ENCODE assay signal across 8 cellular contexts in genomic region chr16:21540770-21541433, GRCh38.
DNase-seq lines count a peak whose midpoint lies in the region; ATAC-seq lines count a peak whose summit lies in the region.
"Not testable (repeated sequence)": the region's sequence is repeated elsewhere in the genome, so short reads cannot be mapped to it uniquely, and the experiment has no call there.

No MANE protein-coding gene starts in this region.

- H3K4me3 Mint-ChIP-seq in effector memory CD8-positive, alpha-beta T cell = peak overlapping the region; percentile 36 to 77
- H3K4me3 Mint-ChIP-seq in stimulated activated naive CD8-positive, alpha-beta T cell treated with anti-CD3 and anti-CD28 coated beads, Interleukin-15, amount 100 ng/mL, for 72 hours = peak overlapping the region; percentile 69 to 77

- peaks cover 24% of the 10 kb centered on the region for H3K36me3 Mint-ChIP-seq in effector memory CD8-positive, alpha-beta T cell (ENCODE audit: insufficient read depth)

- peak; percentile 79 for DNase-seq in NK-92 treated with Interleukin-12 subunit alpha and Interleukin-12 subunit beta, amount 100 ng/mL, for 24 hours (lab: John Stamatoyannopoulos, UW)
- DNase-seq in activated T-cell treated with anti-CD3 and anti-CD28 coated beads for 24 hours (ENCODE audit: low read depth) = peak; percentile 67
- peak; percentile 61 to 65 (median 65) for DNase-seq in effector memory CD8-positive, alpha-beta T cell
- DNase-seq in stimulated activated CD4-positive, alpha-beta T cell treated with anti-CD3 and anti-CD28 coated beads, Interleukin-12 subunit alpha, Interleukin-12 subunit beta, amount 100 ng/mL, for 4 hours = peak; percentile 53
- DNase-seq in stimulated activated naive CD8-positive, alpha-beta T cell treated with anti-CD3 and anti-CD28 coated beads, Interleukin-15, amount 100 ng/mL, for 72 hours = peak; percentile 79 to 89

- H3K4me1 Mint-ChIP-seq in effector memory CD8-positive, alpha-beta T cell (ENCODE audit: low read depth in 2 of 2) = peaks cover 8 to 19% of the 10 kb centered on the region in 2 donors
- H3K4me1 Mint-ChIP-seq in stimulated activated naive CD8-positive, alpha-beta T cell treated with anti-CD3 and anti-CD28 coated beads, Interleukin-15, amount 100 ng/mL, for 72 hours = peaks cover 40% of the 10 kb centered on the region

- ATAC-seq in GM18511 (IDR thresholded peaks at IDR 0.05; ENCODE audit: unreplicated experiment) (peak; percentile 76), GM21576 (IDR thresholded peaks at IDR 0.05; ENCODE audit: unreplicated experiment) (peak; percentile 47), HG03103 (IDR thresholded peaks at IDR 0.05; ENCODE audit: low read depth, unreplicated experiment) (peak; percentile 67)
- peak; percentile 78 for ATAC-seq in effector memory CD8-positive, alpha-beta T cell (replicated peaks)
- peak; percentile 99 for ATAC-seq in stimulated activated naive CD8-positive, alpha-beta T cell treated with anti-CD3 and anti-CD28 coated beads, Interleukin-15, amount 100 ng/mL, for 72 hours

- H3K27ac Mint-ChIP-seq in effector memory CD8-positive, alpha-beta T cell = peak overlapping the region; percentile 71 to 95
- H3K27ac Mint-ChIP-seq in stimulated activated naive CD8-positive, alpha-beta T cell treated with anti-CD3 and anti-CD28 coated beads, Interleukin-15, amount 100 ng/mL, for 72 hours = peak overlapping the region; percentile 29 to 94

- H3K9me3 Mint-ChIP-seq in effector memory CD8-positive, alpha-beta T cell; stimulated activated naive CD8-positive, alpha-beta T cell treated with anti-CD3 and anti-CD28 coated beads, Interleukin-15, amount 100 ng/mL, for 72 hours: not testable (repeated sequence)

- H3K27me3 Mint-ChIP-seq in effector memory CD8-positive, alpha-beta T cell; stimulated activated naive CD8-positive, alpha-beta T cell treated with anti-CD3 and anti-CD28 coated beads, Interleukin-15, amount 100 ng/mL, for 72 hours: not testable (repeated sequence)

Comparison
In these comparisons a context has a peak if more than half of its experiments do, and no peak if none do; other contexts are left out.
1. Peak in every context shown above with its lines: DNase-seq and ATAC-seq.
2. ATAC-seq: peak in every context shown above with its lines; median percentile 99 in stimulated activated naive CD8-positive, alpha-beta T cell treated with anti-CD3 and anti-CD28 coated beads, Interleukin-15, amount 100 ng/mL, for 72 hours; 78 in effector memory CD8-positive, alpha-beta T cell; 76 in GM18511; 67 in HG03103; 47 in GM21576.